Comparison of ENCODE assay signal across 1 cellular context in the genomic region with DNA sequence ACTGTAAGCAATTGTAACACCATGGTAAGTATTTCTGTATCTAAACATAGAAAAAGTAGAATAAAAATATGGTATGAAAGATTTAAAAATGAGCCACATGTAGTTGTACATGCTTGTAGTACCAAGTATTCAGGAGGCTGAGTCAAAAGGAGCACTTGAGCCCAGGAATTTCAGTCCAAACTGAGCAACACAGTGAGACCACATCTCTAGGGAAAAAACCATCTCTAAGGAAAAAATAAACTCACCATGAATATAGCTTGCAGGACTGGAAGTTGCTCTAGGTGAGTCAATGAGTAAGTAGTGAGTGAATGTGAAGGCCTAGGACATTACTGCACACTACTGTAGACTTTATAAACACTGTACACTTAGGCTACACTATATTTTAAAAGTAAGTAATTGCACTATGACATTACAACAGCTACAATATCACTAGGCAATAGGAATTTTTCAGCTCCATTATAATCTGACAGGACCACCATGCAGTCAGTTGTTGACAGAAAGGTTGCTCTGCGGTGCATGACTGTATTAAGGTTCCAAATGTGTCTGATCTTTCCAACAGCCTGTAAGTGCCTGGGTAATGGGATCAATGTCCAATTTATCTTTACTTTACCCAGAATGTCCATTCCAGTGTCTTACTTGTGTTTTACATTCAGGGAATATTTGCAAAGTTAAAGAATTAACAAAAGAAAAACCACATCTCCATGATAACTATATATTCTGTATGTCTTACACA.
TF ChIP-seq lines count a peak whose summit lies in the region.

No MANE protein-coding gene starts in this region.

TF ChIP-seq in IMR-90, 13 proteins besides CTCF, POLR2A, EP300 and RAD21:
- no peak for TF ChIP-seq SMC3 (IDR thresholded peaks at IDR 0.05; ENCODE audit: low read depth, low read length)
- TF ChIP-seq MXI1 (IDR thresholded peaks at IDR 0.05; ENCODE audit: borderline replicate concordance, low read depth, low read length), result no peak
- no peak for TF ChIP-seq RCOR1 (IDR thresholded peaks at IDR 0.05; ENCODE audit: insufficient replicate concordance, low read length)
- no peak for TF ChIP-seq CEBPB (IDR thresholded peaks at IDR 0.05; ENCODE audit: low read depth, low read length)
- no peak for TF ChIP-seq RFX5 (IDR thresholded peaks at IDR 0.05; ENCODE audit: low read depth, low read length)
- no peak for TF ChIP-seq MAFK (IDR thresholded peaks at IDR 0.05; ENCODE audit: low read depth, low read length)
- TF ChIP-seq NFE2L2 (IDR thresholded peaks at IDR 0.05; ENCODE audit: low read depth, low read length), result no peak
- TF ChIP-seq BHLHE40 (IDR thresholded peaks at IDR 0.05; ENCODE audit: low read depth, low read length), result no peak
- TF ChIP-seq, protein P1, sequence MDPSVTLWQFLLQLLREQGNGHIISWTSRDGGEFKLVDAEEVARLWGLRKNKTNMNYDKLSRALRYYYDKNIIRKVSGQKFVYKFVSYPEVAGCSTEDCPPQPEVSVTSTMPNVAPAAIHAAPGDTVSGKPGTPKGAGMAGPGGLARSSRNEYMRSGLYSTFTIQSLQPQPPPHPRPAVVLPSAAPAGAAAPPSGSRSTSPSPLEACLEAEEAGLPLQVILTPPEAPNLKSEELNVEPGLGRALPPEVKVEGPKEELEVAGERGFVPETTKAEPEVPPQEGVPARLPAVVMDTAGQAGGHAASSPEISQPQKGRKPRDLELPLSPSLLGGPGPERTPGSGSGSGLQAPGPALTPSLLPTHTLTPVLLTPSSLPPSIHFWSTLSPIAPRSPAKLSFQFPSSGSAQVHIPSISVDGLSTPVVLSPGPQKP (IDR thresholded peaks at IDR 0.05; ENCODE audit: borderline replicate concordance, low read depth, low read length), result no peak
- TF ChIP-seq, protein P2, sequence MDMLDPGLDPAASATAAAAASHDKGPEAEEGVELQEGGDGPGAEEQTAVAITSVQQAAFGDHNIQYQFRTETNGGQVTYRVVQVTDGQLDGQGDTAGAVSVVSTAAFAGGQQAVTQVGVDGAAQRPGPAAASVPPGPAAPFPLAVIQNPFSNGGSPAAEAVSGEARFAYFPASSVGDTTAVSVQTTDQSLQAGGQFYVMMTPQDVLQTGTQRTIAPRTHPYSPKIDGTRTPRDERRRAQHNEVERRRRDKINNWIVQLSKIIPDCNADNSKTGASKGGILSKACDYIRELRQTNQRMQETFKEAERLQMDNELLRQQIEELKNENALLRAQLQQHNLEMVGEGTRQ (IDR thresholded peaks at IDR 0.05; ENCODE audit: low read depth, low read length), result no peak
- TF ChIP-seq CHD1 (IDR thresholded peaks at IDR 0.05; ENCODE audit: low read depth, low read length), result no peak
TF ChIP-seq in IMR-90: peak in this region for 0.
